ENCODE assay signal across 8 cellular contexts in genomic region chr11:133718831-133719230, GRCh38.
"Had no signal": no experiment of that assay in that cellular context is flagged by ENCODE, and none has a peak within 500 bp of the region (broad histone marks: within the 10 kb centered on the region; RNA-seq: fewer than 3 reads in every experiment).

No MANE protein-coding gene starts in this region.

- FAIRE-seq: H1, H54, HepG2 had no signal

- ATAC-seq: GM23338, HepG2 had no signal

- H3K4me3 ChIP-seq: GM23338 had no signal

- H3K36me3 Mint-ChIP-seq: IgD-negative memory B cell had no signal

- H3K9me3 Mint-ChIP-seq: GM23338, H9, IgD-negative memory B cell had no signal

- DNase-seq: H9, HCEC 1CT had no signal

- H3K27ac ChIP-seq: HL-60 had no signal

- H2AFZ ChIP-seq: GM23338 had no signal

- H3K4me1 Mint-ChIP-seq: IgD-negative memory B cell had no signal

- H3K4me2 ChIP-seq: GM23338 had no signal

- H3K4me3 Mint-ChIP-seq: GM23338, H9, IgD-negative memory B cell had no signal

- H3K27ac Mint-ChIP-seq: GM23338, H9, IgD-negative memory B cell had no signal
